15 cellular contexts compared by ENCODE assay signal in the genomic region with DNA sequence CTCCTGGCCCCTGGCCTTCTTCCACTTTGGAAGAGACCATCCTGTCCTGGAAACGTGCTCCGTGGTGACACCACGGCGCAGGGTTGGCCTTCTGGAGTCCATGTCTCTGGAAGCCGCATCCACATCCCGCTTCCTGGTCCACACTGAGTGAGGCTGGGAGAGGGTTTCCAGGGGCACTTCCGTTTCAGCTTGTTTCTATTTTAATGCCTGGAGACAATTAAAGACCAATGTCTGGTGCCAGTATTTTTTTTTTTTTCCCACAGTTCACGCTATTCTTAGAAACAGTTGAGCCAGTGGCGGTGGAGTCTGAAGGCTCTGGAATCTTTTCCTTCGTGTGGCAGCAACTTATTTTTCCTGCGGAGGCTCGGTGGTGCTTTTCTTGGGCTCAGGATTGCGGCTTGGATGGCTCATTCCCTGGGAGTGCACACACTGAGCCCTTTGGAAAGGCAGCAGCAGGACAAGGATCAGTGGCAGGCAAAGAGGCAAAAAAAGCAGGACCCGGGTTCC.
DNase-seq lines count a peak whose midpoint lies in the region; ATAC-seq and TF ChIP-seq lines count a peak whose summit lies in the region.
"Had no signal": no experiment of that assay in that cellular context is flagged by ENCODE, and none has a peak within 500 bp of the region (broad histone marks: within the 10 kb centered on the region; RNA-seq: fewer than 3 reads in every experiment).

No MANE protein-coding gene starts in this region.

- H3K9ac ChIP-seq in fibroblast of lung (ENCODE audit: insufficient read depth, low read length) = no peak overlapping the region
- peak overlapping the region; percentile 34 for H3K9ac ChIP-seq in smooth muscle cell (ENCODE audit: low read depth)

- H3F3A ChIP-seq in smooth muscle cell (ENCODE audit: low read depth) = peaks cover 26% of the 10 kb centered on the region

- ATAC-seq in lower lobe of right lung (no peak), GM21381 (IDR thresholded peaks at IDR 0.05; ENCODE audit: unreplicated experiment) (no peak), HG03571 (IDR thresholded peaks at IDR 0.05; ENCODE audit: unreplicated experiment) (no peak)
- ATAC-seq: activated CD8-positive, alpha-beta T cell treated with anti-CD3 and anti-CD28 coated beads, Interleukin-2, amount 10 ng/mL, durations not matched to agents 7 days and 5 days; body of pancreas had no signal

- no peaks in the 10 kb centered on the region for H3K36me3 Mint-ChIP-seq in activated naive CD4-positive, alpha-beta T cell treated with anti-CD3 and anti-CD28 coated beads for 36 hours (ENCODE audit: low read depth)

- DNase-seq in GM04503 (ENCODE audit: low read depth) = peak; percentile 9
- DNase-seq in fibroblast of lung (ENCODE audit: low read depth in 2 of 2) = no peak
- DNase-seq in lower lobe of right lung = no peak
- DNase-seq in smooth muscle cell (lab: John Stamatoyannopoulos, UW; ENCODE audit: unreplicated experiment) = peak; percentile 20
- no peak for DNase-seq in activated naive CD4-positive, alpha-beta T cell treated with anti-CD3 and anti-CD28 coated beads for 36 hours
- DNase-seq in NCI-H524 (lab: John Stamatoyannopoulos, UW) = no peak
- DNase-seq: activated CD8-positive, alpha-beta T cell treated with anti-CD3 and anti-CD28 coated beads, Interleukin-2, amount 10 ng/mL, durations not matched to agents 7 days and 5 days; activated effector memory CD4-positive, alpha-beta T cell treated with Interleukin-2 at 50 U/mL for 16 hours; body of pancreas; DMS53; effector memory CD4-positive, alpha-beta T cell; glutamatergic neuron had no signal

- TF ChIP-seq CTCF in fibroblast of lung (conservative IDR thresholded peaks at IDR 0.05 in 1 of 2, IDR thresholded peaks at IDR 0.05 in 1 of 2; ENCODE audit: low read depth in 1 of 2, low read length in 2 of 2) (no peak), lower lobe of right lung (IDR thresholded peaks at IDR 0.05) (no peak), smooth muscle cell (IDR thresholded peaks at IDR 0.05; ENCODE audit: borderline replicate concordance, insufficient read depth, poor library complexity, severe bottlenecking) (no peak)

- H3K27me3 Mint-ChIP-seq in activated naive CD4-positive, alpha-beta T cell treated with anti-CD3 and anti-CD28 coated beads for 36 hours (ENCODE audit: low read depth) = peaks cover 13% of the 10 kb centered on the region

- no peaks in the 10 kb centered on the region for H3K9me3 Mint-ChIP-seq in activated naive CD4-positive, alpha-beta T cell treated with anti-CD3 and anti-CD28 coated beads for 36 hours

- CTCF ChIA-PET in activated naive CD4-positive, alpha-beta T cell treated with anti-CD3 and anti-CD28 coated beads for 36 hours (lab: Charles Lee) = interaction anchor here (0.6 to 0.7 kb wide), 3 partner anchors 512 to 1704 kb away, joined by 3 read pairs; no protein-coding TSS in a partner anchor

- no peak overlapping the region for H3K27ac Mint-ChIP-seq in activated naive CD4-positive, alpha-beta T cell treated with anti-CD3 and anti-CD28 coated beads for 36 hours
- H3K27ac Mint-ChIP-seq: activated CD8-positive, alpha-beta T cell treated with anti-CD3 and anti-CD28 coated beads, Interleukin-2, amount 10 ng/mL, durations not matched to agents 7 days and 5 days had no signal

- H3K79me2 ChIP-seq in fibroblast of lung (ENCODE audit: control insufficient read depth, insufficient read depth, low read length) (no peaks in the 10 kb centered on the region), smooth muscle cell (ENCODE audit: low read depth) (no peaks in the 10 kb centered on the region)

- H3K4me1 ChIP-seq in fibroblast of lung (ENCODE audit: control insufficient read depth, extremely low read depth, insufficient read depth, low read length) (peaks cover 4% of the 10 kb centered on the region), lower lobe of right lung (peaks cover 15% of the 10 kb centered on the region), smooth muscle cell (ENCODE audit: low read depth) (peaks cover 35% of the 10 kb centered on the region)

- H3K4me3 ChIP-seq in fibroblast of lung (replicated peaks in 1 of 4; ENCODE audit: control extremely low read depth in 1 of 4, insufficient read depth in 1 of 4, low read depth in 3 of 4, low read length in 4 of 4) = no peak overlapping the region
- no peak overlapping the region for H3K4me3 ChIP-seq in lower lobe of right lung
- H3K4me3 ChIP-seq in smooth muscle cell = no peak overlapping the region
- H3K4me3 ChIP-seq: body of pancreas had no signal

- H3K27me3 ChIP-seq in fibroblast of lung (ENCODE audit: control insufficient read depth, insufficient read depth, low read length) (no peaks in the 10 kb centered on the region), lower lobe of right lung (ENCODE audit: low read depth) (no peaks in the 10 kb centered on the region), smooth muscle cell (ENCODE audit: low read depth) (no peaks in the 10 kb centered on the region)
- H3K27me3 ChIP-seq: body of pancreas had no signal

- intact Hi-C loops in lower lobe of right lung (cut with DNase I) = no loop called here
- intact Hi-C loops in activated naive CD4-positive, alpha-beta T cell treated with anti-CD3 and anti-CD28 coated beads for 36 hours (cut with micrococcal nuclease) = loop anchor here (2.0 kb wide), 1 partner anchor 203 kb away; the partner anchor contains the start of gene BAMBI

- H2AFZ ChIP-seq in fibroblast of lung (ENCODE audit: low read length) (peak overlapping the region; percentile 73), smooth muscle cell (ENCODE audit: low read depth) (peak overlapping the region; percentile 53)

- no peak overlapping the region for H3K4me3 Mint-ChIP-seq in activated naive CD4-positive, alpha-beta T cell treated with anti-CD3 and anti-CD28 coated beads for 36 hours
- H3K4me3 Mint-ChIP-seq: activated CD8-positive, alpha-beta T cell treated with anti-CD3 and anti-CD28 coated beads, Interleukin-2, amount 10 ng/mL, durations not matched to agents 7 days and 5 days; neural crest cell had no signal

- H3K4me1 Mint-ChIP-seq in activated naive CD4-positive, alpha-beta T cell treated with anti-CD3 and anti-CD28 coated beads for 36 hours (ENCODE audit: low read depth) = no peaks in the 10 kb centered on the region

- 41% methylated on average over 14 of the region's 14 CpGs for WGBS in smooth muscle cell (ENCODE audit: low lambda C conversion rate)

- H3K4me2 ChIP-seq in fibroblast of lung (ENCODE audit: extremely low read depth, insufficient read depth, low read length) (peak overlapping the region; percentile 40), smooth muscle cell (peak overlapping the region; percentile 69)

- no peaks in the 10 kb centered on the region for H4K20me1 ChIP-seq in fibroblast of lung (ENCODE audit: control insufficient read depth, extremely low read depth, insufficient read depth, low read length)
- H4K20me1 ChIP-seq in smooth muscle cell (ENCODE audit: low read depth) = no peaks in the 10 kb centered on the region

- H3K36me3 ChIP-seq in fibroblast of lung (ENCODE audit: control insufficient read depth, insufficient read depth, low read length) (no peaks in the 10 kb centered on the region), lower lobe of right lung (no peaks in the 10 kb centered on the region), smooth muscle cell (ENCODE audit: low read depth) (no peaks in the 10 kb centered on the region)

- no peak overlapping the region for H3K27ac ChIP-seq in fibroblast of lung (ENCODE audit: insufficient read depth, low read length)
- peak overlapping the region; percentile 46 for H3K27ac ChIP-seq in lower lobe of right lung
- peak overlapping the region; percentile 84 for H3K27ac ChIP-seq in smooth muscle cell (ENCODE audit: low read depth)
- H3K27ac ChIP-seq: body of pancreas had no signal

- no peaks in the 10 kb centered on the region for H3K9me3 ChIP-seq in fibroblast of lung (ENCODE audit: control insufficient read depth, insufficient read depth, low read depth, low read length)
- H3K9me3 ChIP-seq in lower lobe of right lung = no peaks in the 10 kb centered on the region
- H3K9me3 ChIP-seq in smooth muscle cell (replicated peaks; ENCODE audit: low read depth) = no peaks in the 10 kb centered on the region
- H3K9me3 ChIP-seq: body of pancreas had no signal

Comparison
In these comparisons a context has a peak if more than half of its experiments do, and no peak if none do; other contexts are left out.
1. DNase-seq: peak in GM04503 (single experiment) and smooth muscle cell (single experiment); none in fibroblast of lung (0 of 2), lower lobe of right lung (single experiment), activated naive CD4-positive, alpha-beta T cell treated with anti-CD3 and anti-CD28 coated beads for 36 hours (single experiment) and NCI-H524 (0 of 2).